Comparison of ENCODE assay signal across 21 cellular contexts in genomic region chr11:128164090-128164741, GRCh38.
"Had no signal": no experiment of that assay in that cellular context is flagged by ENCODE, and none has a peak within 500 bp of the region (broad histone marks: within the 10 kb centered on the region; RNA-seq: fewer than 3 reads in every experiment).

No MANE protein-coding gene starts in this region.

- H3K27ac ChIP-seq: colonic mucosa, prostate gland, right atrium auricular region, SK-N-MC, tibial artery had no signal

- ATAC-seq: activated T-cell treated with anti-CD3 and anti-CD28 coated beads, Interleukin-2, amount 50 U/mL, for 72 hours; esophagus mucosa; natural killer cell treated with Interleukin-12 subunit alpha and Interleukin-12 subunit beta and Interleukin-15 and Interleukin-18, amount 100 ng/mL, for 72 hours; stimulated activated naive CD8-positive, alpha-beta T cell treated with anti-CD3 and anti-CD28 coated beads, Interleukin-15, amount 100 ng/mL, for 72 hours had no signal

- FAIRE-seq: frontal cortex had no signal

- H3K4me1 Mint-ChIP-seq: stimulated activated naive CD8-positive, alpha-beta T cell treated with anti-CD3 and anti-CD28 coated beads, Interleukin-15, amount 100 ng/mL, for 72 hours had no signal

- H3K4me3 Mint-ChIP-seq: activated CD4-positive, alpha-beta memory T cell treated with anti-CD3 and anti-CD28 coated beads for 36 hours; activated naive CD4-positive, alpha-beta T cell treated with anti-CD3 and anti-CD28 coated beads for 36 hours; activated naive CD8-positive, alpha-beta T cell treated with anti-CD3 and anti-CD28 coated beads, Interleukin-2, amount 10 ng/mL, durations not matched to agents 7 days and 5 days; activated T-cell treated with anti-CD3 and anti-CD28 coated beads, Interleukin-2, amount 50 U/mL, for 72 hours; central memory CD8-positive, alpha-beta T cell; natural killer cell treated with Interleukin-12 subunit alpha and Interleukin-12 subunit beta and Interleukin-15 and Interleukin-18, amount 100 ng/mL, for 72 hours; stimulated activated naive CD8-positive, alpha-beta T cell treated with anti-CD3 and anti-CD28 coated beads, Interleukin-15, amount 100 ng/mL, for 72 hours had no signal

- H3K27me3 ChIP-seq: breast epithelium, colonic mucosa, tibial artery had no signal

- H3K4me1 ChIP-seq: breast epithelium, prostate gland, right atrium auricular region had no signal

- H3K36me3 Mint-ChIP-seq: activated CD4-positive, alpha-beta memory T cell treated with anti-CD3 and anti-CD28 coated beads for 36 hours; activated naive CD8-positive, alpha-beta T cell treated with anti-CD3 and anti-CD28 coated beads, Interleukin-2, amount 10 ng/mL, durations not matched to agents 7 days and 5 days; natural killer cell treated with Interleukin-12 subunit alpha and Interleukin-12 subunit beta and Interleukin-15 and Interleukin-18, amount 100 ng/mL, for 72 hours had no signal

- H3K4me3 ChIP-seq: breast epithelium, colonic mucosa, prostate gland, right atrium auricular region, SK-N-MC, tibial artery had no signal

- DNase-seq: activated CD4-positive, alpha-beta memory T cell treated with anti-CD3 and anti-CD28 coated beads for 36 hours; activated CD4-positive, alpha-beta T cell treated with anti-CD3 and anti-CD28 coated beads for 48 hours; activated effector memory CD4-positive, alpha-beta T cell treated with Interleukin-2 at 50 U/mL for 16 hours; activated naive CD4-positive, alpha-beta T cell treated with anti-CD3 and anti-CD28 coated beads for 36 hours; activated naive CD8-positive, alpha-beta T cell treated with anti-CD3 and anti-CD28 coated beads, Interleukin-2, amount 10 ng/mL, durations not matched to agents 7 days and 5 days; activated T-cell treated with anti-CD3 and anti-CD28 coated beads, Interleukin-2, amount 50 U/mL, for 72 hours; amniotic stem cell; colonic mucosa; hypothalamus; midbrain; stimulated activated CD4-positive, alpha-beta T cell treated with anti-CD3 and anti-CD28 coated beads, Interleukin-4, amount 100 ng/mL, for 24 hours; stimulated activated naive CD8-positive, alpha-beta T cell treated with anti-CD3 and anti-CD28 coated beads, Interleukin-15, amount 100 ng/mL, for 72 hours; tibial artery had no signal

- H3K9me3 Mint-ChIP-seq: activated CD4-positive, alpha-beta memory T cell treated with anti-CD3 and anti-CD28 coated beads for 36 hours; activated naive CD4-positive, alpha-beta T cell treated with anti-CD3 and anti-CD28 coated beads for 36 hours; activated naive CD8-positive, alpha-beta T cell treated with anti-CD3 and anti-CD28 coated beads, Interleukin-2, amount 10 ng/mL, durations not matched to agents 7 days and 5 days; activated T-cell treated with anti-CD3 and anti-CD28 coated beads, Interleukin-2, amount 50 U/mL, for 72 hours; central memory CD8-positive, alpha-beta T cell; natural killer cell treated with Interleukin-12 subunit alpha and Interleukin-12 subunit beta and Interleukin-15 and Interleukin-18, amount 100 ng/mL, for 72 hours; stimulated activated naive CD8-positive, alpha-beta T cell treated with anti-CD3 and anti-CD28 coated beads, Interleukin-15, amount 100 ng/mL, for 72 hours had no signal

- H3K36me3 ChIP-seq: breast epithelium, colonic mucosa, prostate gland, right atrium auricular region, tibial artery had no signal

- H3K27me3 Mint-ChIP-seq: activated CD4-positive, alpha-beta memory T cell treated with anti-CD3 and anti-CD28 coated beads for 36 hours; activated naive CD8-positive, alpha-beta T cell treated with anti-CD3 and anti-CD28 coated beads, Interleukin-2, amount 10 ng/mL, durations not matched to agents 7 days and 5 days; central memory CD8-positive, alpha-beta T cell; stimulated activated naive CD8-positive, alpha-beta T cell treated with anti-CD3 and anti-CD28 coated beads, Interleukin-15, amount 100 ng/mL, for 72 hours had no signal

- H3K27ac Mint-ChIP-seq: activated CD4-positive, alpha-beta memory T cell treated with anti-CD3 and anti-CD28 coated beads for 36 hours; activated naive CD4-positive, alpha-beta T cell treated with anti-CD3 and anti-CD28 coated beads for 36 hours; activated naive CD8-positive, alpha-beta T cell treated with anti-CD3 and anti-CD28 coated beads, Interleukin-2, amount 10 ng/mL, durations not matched to agents 7 days and 5 days; activated T-cell treated with anti-CD3 and anti-CD28 coated beads, Interleukin-2, amount 50 U/mL, for 72 hours; natural killer cell treated with Interleukin-12 subunit alpha and Interleukin-12 subunit beta and Interleukin-15 and Interleukin-18, amount 100 ng/mL, for 72 hours had no signal

- H3K9me3 ChIP-seq: breast epithelium, colonic mucosa, prostate gland, right atrium auricular region, tibial artery had no signal
